In the genomic region with DNA sequence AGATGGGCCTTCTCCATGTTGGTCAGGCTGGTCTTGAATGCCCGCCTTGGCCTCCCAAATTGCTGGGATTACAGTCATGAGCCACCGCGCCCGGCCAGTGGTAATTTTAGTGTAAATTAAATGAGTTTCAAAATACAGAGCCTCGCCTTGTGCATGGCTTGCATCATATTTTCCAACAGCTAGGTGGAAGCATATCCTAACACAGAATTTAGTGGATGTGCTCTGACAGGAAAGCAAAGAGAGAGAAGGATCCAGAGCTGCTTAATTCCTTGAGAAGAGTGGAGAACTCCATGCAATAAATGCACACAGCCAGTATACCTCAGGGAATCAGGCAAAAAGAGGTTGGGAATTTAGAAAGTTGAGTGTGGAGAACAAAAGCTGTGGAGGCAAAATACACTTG, we compare ENCODE assay signal across 26 cellular contexts. TPM values are rescaled to one million over a fixed set of nuclear protein-coding genes. Genes with fewer than 3 reads are reported as not detected.
DNase-seq lines count a peak whose midpoint lies in the region; ATAC-seq and TF ChIP-seq lines count a peak whose summit lies in the region.
"Had no signal": no experiment of that assay in that cellular context is flagged by ENCODE, and none has a peak within 500 bp of the region (broad histone marks: within the 10 kb centered on the region; RNA-seq: fewer than 3 reads in every experiment).

No MANE protein-coding gene starts in this region.

- H3K4me3 ChIP-seq in Caco-2 (ENCODE audit: low read depth, low read length) = no peak overlapping the region
- H3K4me3 ChIP-seq: coronary artery, HAP-1, pancreas had no signal

- TF ChIP-seq CTCF in Caco-2 (IDR thresholded peaks at IDR 0.05; ENCODE audit: insufficient read depth in 1 of 2, low read depth in 1 of 2, low read length in 1 of 2, severe bottlenecking in 1 of 2, unreplicated experiment in 1 of 2) (peak; percentile 25 to 51), LNCAP (IDR thresholded peaks at IDR 0.05) (peak; percentile 34)

- POLR2A ChIA-PET in Caco-2 (lab: Charles Lee) = no interaction called here

- no peaks in the 10 kb centered on the region for H3K27me3 Mint-ChIP-seq in Caco-2 (ENCODE audit: insufficient read depth, unreplicated experiment)

- BruUV-seq in Caco-2 (replicated peaks; lab: Mats Ljungman, UMichigan) = no TSS peak

- peaks cover 8% of the 10 kb centered on the region for H3K4me1 Mint-ChIP-seq in Caco-2 (ENCODE audit: low read depth, unreplicated experiment)
- H3K4me1 Mint-ChIP-seq: activated naive CD8-positive, alpha-beta T cell treated with anti-CD3 and anti-CD28 coated beads for 36 hours had no signal

- no peak overlapping the region for H3K27ac Mint-ChIP-seq in Caco-2 (ENCODE audit: unreplicated experiment)
- H3K27ac Mint-ChIP-seq: activated naive CD8-positive, alpha-beta T cell treated with anti-CD3 and anti-CD28 coated beads for 36 hours; activated T-helper 1 cell treated with anti-CD3 and anti-CD28 coated beads, Interleukin-12 subunit alpha, Interleukin-12 subunit beta, Interleukin-2, Interleukin-4 antibody, amounts not matched to agents 30 ng/mL and 10 ng/mL and 1 ng/mL, durations not matched to agents 14 hours and 24 hours and 36 hours; CD4-positive, alpha-beta T cell; T-helper 1 cell treated with Interleukin-12 subunit alpha and Interleukin-12 subunit beta and Interleukin-4 antibody, amounts not matched to agents 30 μg/mL and 1 μg/mL, for 36 hours had no signal

- intact Hi-C loops in Caco-2 (cut with micrococcal nuclease; ENCODE audit: unreplicated experiment) = loop anchor here (1.0 kb wide), 2 partner anchors 173 to 257 kb away; no protein-coding TSS in a partner anchor
- intact Hi-C loops in cardiac septum (cut with DNase I) = no loop called here

- ATAC-seq in GM19467 (IDR thresholded peaks at IDR 0.05; ENCODE audit: unreplicated experiment) = no peak

- DNase-seq in Caco-2 = peak in 1 of 2 experiments; percentile 32
- peak; percentile 60 for DNase-seq in OCI-M1 (lab: John Stamatoyannopoulos, UW)
- peak; percentile 12 for DNase-seq in iPS-NIHi7 (ENCODE audit: extremely low spot score)
- no peak for DNase-seq in cerebellar cortex (ENCODE audit: low spot score)
- no peak for DNase-seq in cardiac septum (ENCODE audit: low spot score)
- no peak for DNase-seq in NCI-H526 treated with DMSO at 0.1 percent for 48 hours (lab: John Stamatoyannopoulos, UW)
- DNase-seq: activated CD4-positive, CD25-positive, alpha-beta regulatory T cell treated with anti-CD3 and anti-CD28 coated beads, Interleukin-2, amount 50 U/mL, for 72 hours; activated naive CD8-positive, alpha-beta T cell treated with anti-CD3 and anti-CD28 coated beads for 36 hours; CD4-positive, alpha-beta T cell; DND-41; foreskin fibroblast; NCI-H2171; NCI-H82; pancreas; Right ventricle myocardium superior; stimulated activated CD4-positive, alpha-beta T cell treated with anti-CD3 and anti-CD28 coated beads, Interleukin-2, amount 100 ng/mL, for 48 hours had no signal

- no peak overlapping the region for H3K4me3 Mint-ChIP-seq in Caco-2 (ENCODE audit: unreplicated experiment)
- H3K4me3 Mint-ChIP-seq: activated naive CD8-positive, alpha-beta T cell treated with anti-CD3 and anti-CD28 coated beads for 36 hours; activated T-helper 1 cell treated with anti-CD3 and anti-CD28 coated beads, Interleukin-12 subunit alpha, Interleukin-12 subunit beta, Interleukin-2, Interleukin-4 antibody, amounts not matched to agents 30 ng/mL and 10 ng/mL and 1 ng/mL, durations not matched to agents 14 hours and 24 hours and 36 hours; CD4-positive, alpha-beta T cell; T-helper 1 cell treated with Interleukin-12 subunit alpha and Interleukin-12 subunit beta and Interleukin-4 antibody, amounts not matched to agents 30 μg/mL and 1 μg/mL, for 36 hours had no signal

- no peaks in the 10 kb centered on the region for H3K9me3 ChIP-seq in Caco-2
- H3K9me3 ChIP-seq: HAP-1, pancreas had no signal

- no peaks in the 10 kb centered on the region for H3K36me3 ChIP-seq in Caco-2 (ENCODE audit: control insufficient read depth, insufficient read depth, low read length)
- H3K36me3 ChIP-seq: HAP-1, pancreas had no signal

- H3K36me3 Mint-ChIP-seq in Caco-2 (ENCODE audit: insufficient read depth, unreplicated experiment) = no peaks in the 10 kb centered on the region
- H3K36me3 Mint-ChIP-seq: activated naive CD8-positive, alpha-beta T cell treated with anti-CD3 and anti-CD28 coated beads for 36 hours had no signal

- CTCF ChIA-PET in Caco-2 (lab: Charles Lee) = interaction anchor here (0.9 to 1.6 kb wide), 4 partner anchors 9 to 235 kb away, joined by 3 to 10 read pairs (median 6); a partner anchor contains a TSS

- no peaks in the 10 kb centered on the region for H3K4me1 ChIP-seq in Caco-2
- H3K4me1 ChIP-seq: HAP-1, pancreas had no signal

- H3K27me3 ChIP-seq in Caco-2 (replicated peaks; ENCODE audit: control insufficient read depth, insufficient read depth, low read length) = no peaks in the 10 kb centered on the region
- H3K27me3 ChIP-seq: pancreas had no signal

- no peaks in the 10 kb centered on the region for H3K9me3 Mint-ChIP-seq in Caco-2 (ENCODE audit: unreplicated experiment)
- H3K9me3 Mint-ChIP-seq: activated T-helper 1 cell treated with anti-CD3 and anti-CD28 coated beads, Interleukin-12 subunit alpha, Interleukin-12 subunit beta, Interleukin-2, Interleukin-4 antibody, amounts not matched to agents 30 ng/mL and 10 ng/mL and 1 ng/mL, durations not matched to agents 14 hours and 24 hours and 36 hours had no signal

RNA-seq across cellular contexts. Expression of gene OR6C2, which starts 2.5 kb away (rescaled TPM):
- total RNA-seq in Caco-2 (2022) = not detected in 2 replicates
- not detected for total RNA-seq in cardiac septum
- total RNA-seq: activated naive CD8-positive, alpha-beta T cell treated with anti-CD3 and anti-CD28 coated beads for 36 hours; activated T-helper 1 cell treated with anti-CD3 and anti-CD28 coated beads, Interleukin-12 subunit alpha, Interleukin-12 subunit beta, Interleukin-2, Interleukin-4 antibody, amounts not matched to agents 30 ng/mL and 10 ng/mL and 1 ng/mL, durations not matched to agents 14 hours and 24 hours and 36 hours; CD4-positive, alpha-beta T cell; endothelial cell of umbilical vein; liver; pancreas; Right ventricle myocardium superior; skeletal muscle tissue had no signal

RNA-seq across cellular contexts. Expression of gene OR6C76, which starts 20.3 kb away (rescaled TPM):
- not detected in 2 replicates for total RNA-seq in Caco-2 (2022)
- total RNA-seq in cardiac septum = not detected
- total RNA-seq: activated naive CD8-positive, alpha-beta T cell treated with anti-CD3 and anti-CD28 coated beads for 36 hours; activated T-helper 1 cell treated with anti-CD3 and anti-CD28 coated beads, Interleukin-12 subunit alpha, Interleukin-12 subunit beta, Interleukin-2, Interleukin-4 antibody, amounts not matched to agents 30 ng/mL and 10 ng/mL and 1 ng/mL, durations not matched to agents 14 hours and 24 hours and 36 hours; CD4-positive, alpha-beta T cell; endothelial cell of umbilical vein; liver; pancreas; Right ventricle myocardium superior; skeletal muscle tissue; ureter had no signal

RNA-seq across cellular contexts. Expression of gene OR6C70, which starts 23.6 kb away (rescaled TPM):
- total RNA-seq in Caco-2 (2022) = not detected in 2 replicates
- total RNA-seq in cardiac septum = not detected
- total RNA-seq: activated naive CD8-positive, alpha-beta T cell treated with anti-CD3 and anti-CD28 coated beads for 36 hours; activated T-helper 1 cell treated with anti-CD3 and anti-CD28 coated beads, Interleukin-12 subunit alpha, Interleukin-12 subunit beta, Interleukin-2, Interleukin-4 antibody, amounts not matched to agents 30 ng/mL and 10 ng/mL and 1 ng/mL, durations not matched to agents 14 hours and 24 hours and 36 hours; CD4-positive, alpha-beta T cell; endothelial cell of umbilical vein; liver; pancreas; Right ventricle myocardium superior; skeletal muscle tissue; ureter had no signal

RNA-seq across cellular contexts. Expression of gene OR6C68, which starts 45.8 kb away (rescaled TPM):
- not detected in 2 replicates for total RNA-seq in Caco-2 (2022)
- total RNA-seq in cardiac septum = not detected
- total RNA-seq: activated naive CD8-positive, alpha-beta T cell treated with anti-CD3 and anti-CD28 coated beads for 36 hours; activated T-helper 1 cell treated with anti-CD3 and anti-CD28 coated beads, Interleukin-12 subunit alpha, Interleukin-12 subunit beta, Interleukin-2, Interleukin-4 antibody, amounts not matched to agents 30 ng/mL and 10 ng/mL and 1 ng/mL, durations not matched to agents 14 hours and 24 hours and 36 hours; CD4-positive, alpha-beta T cell; endothelial cell of umbilical vein; liver; pancreas; Right ventricle myocardium superior; skeletal muscle tissue; ureter had no signal

RNA-seq across cellular contexts. Expression of gene OR6C65, which starts 46.0 kb away (rescaled TPM):
- total RNA-seq in Caco-2 (2022) (not detected in 2 replicates), cardiac septum (not detected)
- total RNA-seq: activated naive CD8-positive, alpha-beta T cell treated with anti-CD3 and anti-CD28 coated beads for 36 hours; activated T-helper 1 cell treated with anti-CD3 and anti-CD28 coated beads, Interleukin-12 subunit alpha, Interleukin-12 subunit beta, Interleukin-2, Interleukin-4 antibody, amounts not matched to agents 30 ng/mL and 10 ng/mL and 1 ng/mL, durations not matched to agents 14 hours and 24 hours and 36 hours; CD4-positive, alpha-beta T cell; endothelial cell of umbilical vein; liver; pancreas; Right ventricle myocardium superior; skeletal muscle tissue; ureter had no signal

Comparison
In these comparisons a context has a peak if more than half of its experiments do, and no peak if none do; other contexts are left out.
1. DNase-seq: peak in OCI-M1 (single experiment) and iPS-NIHi7 (single experiment); none in cerebellar cortex (single experiment), cardiac septum (single experiment) and NCI-H526 treated with DMSO at 0.1 percent for 48 hours (single experiment).